Comparison of ENCODE assay signal across 8 cellular contexts in genomic region chr16:21542491-21543124, GRCh38. TPM values are rescaled to one million over a fixed set of nuclear protein-coding genes. Genes with fewer than 3 reads are reported as not detected.
DNase-seq lines count a peak whose midpoint lies in the region; ATAC-seq and TF ChIP-seq lines count a peak whose summit lies in the region.
"Not testable (repeated sequence)": the region's sequence is repeated elsewhere in the genome, so short reads cannot be mapped to it uniquely, and the experiment has no call there.

No MANE protein-coding gene starts in this region.

- not testable (repeated sequence) for DNase-seq in GM23338 (ENCODE audit: low spot score); activated B cell treated with CpG ODN at 0.5 μM for 24 hours; activated naive CD8-positive, alpha-beta T cell treated with anti-CD3 and anti-CD28 coated beads, Interleukin-2, amount 10 ng/mL, durations not matched to agents 7 days and 5 days; central memory CD8-positive, alpha-beta T cell (ENCODE audit: low spot score in 2 of 2); naive B cell; stimulated activated effector memory CD8-positive, alpha-beta T cell treated with anti-CD3 and anti-CD28 coated beads, Interleukin-12 subunit alpha, Interleukin-12 subunit beta, amount 100 ng/mL, for 72 hours (ENCODE audit: low spot score in 2 of 2)
- DNase-seq in Right ventricle myocardium inferior (ENCODE audit: missing footprints) = peak; percentile 23

- not testable (repeated sequence) for H3K36me3 Mint-ChIP-seq in GM23338 (ENCODE audit: low read depth); activated B cell treated with CpG ODN at 0.5 μM for 24 hours (ENCODE audit: low read depth); activated naive CD8-positive, alpha-beta T cell treated with anti-CD3 and anti-CD28 coated beads, Interleukin-2, amount 10 ng/mL, durations not matched to agents 7 days and 5 days; central memory CD8-positive, alpha-beta T cell (ENCODE audit: insufficient read depth); naive B cell
- peaks cover 14% of the 10 kb centered on the region for H3K36me3 Mint-ChIP-seq in stimulated activated effector memory CD8-positive, alpha-beta T cell treated with anti-CD3 and anti-CD28 coated beads, Interleukin-12 subunit alpha, Interleukin-12 subunit beta, amount 100 ng/mL, for 72 hours

- peak overlapping the region; percentile 92 for H3K4me2 ChIP-seq in BLaER1
- H3K4me2 ChIP-seq in GM23338 = not testable (repeated sequence)

- H3K9me2 ChIP-seq in GM23338 (ENCODE audit: insufficient read depth) = not testable (repeated sequence)

- not testable (repeated sequence) for H4K20me1 ChIP-seq in BLaER1; GM23338 (replicated peaks; ENCODE audit: insufficient read depth)

- H3K79me2 ChIP-seq in GM23338 (replicated peaks; ENCODE audit: insufficient read depth) = not testable (repeated sequence)

- not testable (repeated sequence) for H3K27ac ChIP-seq in BLaER1; GM23338 (ENCODE audit: low read depth)

- not testable (repeated sequence) for H3K9me3 Mint-ChIP-seq in GM23338; activated B cell treated with CpG ODN at 0.5 μM for 24 hours; activated naive CD8-positive, alpha-beta T cell treated with anti-CD3 and anti-CD28 coated beads, Interleukin-2, amount 10 ng/mL, durations not matched to agents 7 days and 5 days; central memory CD8-positive, alpha-beta T cell; naive B cell; stimulated activated effector memory CD8-positive, alpha-beta T cell treated with anti-CD3 and anti-CD28 coated beads, Interleukin-12 subunit alpha, Interleukin-12 subunit beta, amount 100 ng/mL, for 72 hours

- H3K4me3 ChIP-seq in BLaER1, GM23338: not testable (repeated sequence)

- H2AFZ ChIP-seq in GM23338 = not testable (repeated sequence)

- not testable (repeated sequence) for H3K9me3 ChIP-seq in BLaER1

- not testable (repeated sequence) for H3K27me3 ChIP-seq in BLaER1; GM23338 (ENCODE audit: insufficient read depth)

- peaks cover 49% of the 10 kb centered on the region for H3K4me1 ChIP-seq in BLaER1
- H3K4me1 ChIP-seq in GM23338 (ENCODE audit: insufficient read depth) = not testable (repeated sequence)

- not testable (repeated sequence) for TF ChIP-seq CTCF in GM23338 (conservative IDR thresholded peaks at IDR 0.05; ENCODE audit: low read depth in 2 of 2); activated B cell treated with CpG ODN at 0.5 μM for 24 hours (IDR thresholded peaks at IDR 0.05)

- H3K36me3 ChIP-seq in BLaER1; GM23338 (ENCODE audit: insufficient read depth): not testable (repeated sequence)

- H3K9ac ChIP-seq in BLaER1 = not testable (repeated sequence)

- POLR2A ChIA-PET in activated B cell treated with CpG ODN at 0.5 μM for 24 hours (lab: Charles Lee); activated naive CD8-positive, alpha-beta T cell treated with anti-CD3 and anti-CD28 coated beads, Interleukin-2, amount 10 ng/mL, durations not matched to agents 7 days and 5 days (lab: Charles Lee): not testable (repeated sequence)

- H3F3A ChIP-seq in GM23338 (replicated peaks; ENCODE audit: low read depth) = not testable (repeated sequence)

- CTCF ChIA-PET in activated B cell treated with CpG ODN at 0.5 μM for 24 hours (lab: Charles Lee) = not testable (repeated sequence)

- H3K4me1 Mint-ChIP-seq in GM23338; central memory CD8-positive, alpha-beta T cell: not testable (repeated sequence)
- H3K4me1 Mint-ChIP-seq in activated B cell treated with CpG ODN at 0.5 μM for 24 hours (peaks cover 30% of the 10 kb centered on the region), naive B cell (peaks cover 15 to 34% (median 28%) of the 10 kb centered on the region in 3 donors)
- peaks cover 22% of the 10 kb centered on the region for H3K4me1 Mint-ChIP-seq in activated naive CD8-positive, alpha-beta T cell treated with anti-CD3 and anti-CD28 coated beads, Interleukin-2, amount 10 ng/mL, durations not matched to agents 7 days and 5 days
- peaks cover 32% of the 10 kb centered on the region for H3K4me1 Mint-ChIP-seq in stimulated activated effector memory CD8-positive, alpha-beta T cell treated with anti-CD3 and anti-CD28 coated beads, Interleukin-12 subunit alpha, Interleukin-12 subunit beta, amount 100 ng/mL, for 72 hours

- H3K4me3 Mint-ChIP-seq in GM23338; activated B cell treated with CpG ODN at 0.5 μM for 24 hours; activated naive CD8-positive, alpha-beta T cell treated with anti-CD3 and anti-CD28 coated beads, Interleukin-2, amount 10 ng/mL, durations not matched to agents 7 days and 5 days; central memory CD8-positive, alpha-beta T cell: not testable (repeated sequence)
- peak overlapping the region in 3 of 8 donors; percentile 59 to 74 (median 65) for H3K4me3 Mint-ChIP-seq in naive B cell
- peak overlapping the region; percentile 69 for H3K4me3 Mint-ChIP-seq in stimulated activated effector memory CD8-positive, alpha-beta T cell treated with anti-CD3 and anti-CD28 coated beads, Interleukin-12 subunit alpha, Interleukin-12 subunit beta, amount 100 ng/mL, for 72 hours

- ATAC-seq in GM23338 = peak; percentile 9; the same call in 2 of the 3 replicates
- not testable (repeated sequence) for ATAC-seq in activated B cell treated with CpG ODN at 0.5 μM for 24 hours (ENCODE audit: low read depth); activated naive CD8-positive, alpha-beta T cell treated with anti-CD3 and anti-CD28 coated beads, Interleukin-2, amount 10 ng/mL, durations not matched to agents 7 days and 5 days (ENCODE audit: low read depth); central memory CD8-positive, alpha-beta T cell (replicated peaks; ENCODE audit: extremely low read depth, poor library complexity, severe bottlenecking); Right ventricle myocardium inferior; naive B cell (ENCODE audit: low read depth in 2 of 2); stimulated activated effector memory CD8-positive, alpha-beta T cell treated with anti-CD3 and anti-CD28 coated beads, Interleukin-12 subunit alpha, Interleukin-12 subunit beta, amount 100 ng/mL, for 72 hours

- H3K27ac Mint-ChIP-seq in GM23338 = not testable (repeated sequence)
- peak overlapping the region; percentile 69 for H3K27ac Mint-ChIP-seq in activated B cell treated with CpG ODN at 0.5 μM for 24 hours
- H3K27ac Mint-ChIP-seq in activated naive CD8-positive, alpha-beta T cell treated with anti-CD3 and anti-CD28 coated beads, Interleukin-2, amount 10 ng/mL, durations not matched to agents 7 days and 5 days = peak overlapping the region; percentile 53
- peak overlapping the region; percentile 74 for H3K27ac Mint-ChIP-seq in central memory CD8-positive, alpha-beta T cell (ENCODE audit: low read depth)
- peak overlapping the region in 5 of 6 donors; percentile 52 to 94 (median 84) for H3K27ac Mint-ChIP-seq in naive B cell
- H3K27ac Mint-ChIP-seq in stimulated activated effector memory CD8-positive, alpha-beta T cell treated with anti-CD3 and anti-CD28 coated beads, Interleukin-12 subunit alpha, Interleukin-12 subunit beta, amount 100 ng/mL, for 72 hours = peak overlapping the region; percentile 43

- intact Hi-C loops in activated B cell treated with CpG ODN at 0.5 μM for 24 hours (cut with micrococcal nuclease); Right ventricle myocardium inferior (cut with DNase I): not testable (repeated sequence)

- not testable (repeated sequence) for H3K27me3 Mint-ChIP-seq in GM23338 (ENCODE audit: insufficient read depth, low read depth, poor library complexity); activated B cell treated with CpG ODN at 0.5 μM for 24 hours; activated naive CD8-positive, alpha-beta T cell treated with anti-CD3 and anti-CD28 coated beads, Interleukin-2, amount 10 ng/mL, durations not matched to agents 7 days and 5 days; central memory CD8-positive, alpha-beta T cell; naive B cell

RNA-seq across cellular contexts. Expression of gene METTL9, which starts 56.8 kb away (rescaled TPM):
- 152 and 180 TPM in 2 replicates for total RNA-seq in GM23338 (2014; rRNA removed; shearing (Covaris generic))
- polyA plus RNA-seq in GM23338 (2016; fragmentation: Nextera tagmentation; extraction: Ambion mirVana) (66.4 and 72.5 TPM in 2 replicates), naive B cell (ENCODE audit: low read depth in 6 of 6) (100 to 1,000 TPM in 4 of 6 donors, 10 to 100 TPM in 2; 92.8 to 151 (median 110) TPM)
- total RNA-seq in activated B cell treated with CpG ODN at 0.5 μM for 24 hours (53.3 and 59.2 TPM in 2 replicates), Right ventricle myocardium inferior (43.7 TPM)
- total RNA-seq in activated naive CD8-positive, alpha-beta T cell treated with anti-CD3 and anti-CD28 coated beads, Interleukin-2, amount 10 ng/mL, durations not matched to agents 7 days and 5 days = 10 to 100 TPM; 95.2 to 95.9 TPM
